In the genomic region with DNA sequence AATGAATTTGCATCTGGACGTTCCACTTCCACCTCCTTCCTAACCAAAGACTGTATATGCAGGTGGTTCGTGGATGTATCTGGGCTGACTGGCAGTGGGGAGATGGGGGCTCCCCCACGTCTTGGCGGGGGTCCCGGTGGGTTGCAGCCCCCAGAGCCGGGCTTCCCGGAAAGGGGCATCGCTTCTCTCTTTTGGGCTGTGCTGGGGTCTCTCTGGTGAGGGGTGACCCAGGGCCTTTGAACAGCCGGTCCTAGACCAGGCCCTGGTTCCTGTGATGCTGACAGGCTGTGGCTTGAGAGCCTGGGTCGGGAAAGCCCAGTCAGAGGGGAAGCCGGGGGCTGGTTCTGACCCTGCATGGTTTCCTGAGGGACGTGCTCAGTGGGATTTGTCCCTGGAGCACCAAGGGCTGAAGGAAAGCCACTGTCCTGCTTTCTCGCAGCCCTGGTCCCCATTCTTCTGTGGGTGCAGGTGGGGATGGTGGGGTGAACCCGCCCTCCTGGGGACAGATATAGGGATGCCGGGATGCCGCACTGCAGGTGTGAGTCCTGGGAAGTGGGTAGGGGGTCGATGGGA, we compare ENCODE assay signal across 25 cellular contexts.
"Had no signal": no experiment of that assay in that cellular context is flagged by ENCODE, and none has a peak within 500 bp of the region (broad histone marks: within the 10 kb centered on the region; RNA-seq: fewer than 3 reads in every experiment).

No MANE protein-coding gene starts in this region.

- H3K27ac ChIP-seq: brain microvascular endothelial cell, colonic mucosa, lower lobe of right lung, pancreas, psoas muscle, right atrium auricular region, transverse colon, WERI-Rb-1 had no signal

- H3K4me3 Mint-ChIP-seq: activated CD4-positive, alpha-beta T cell treated with anti-CD3 and anti-CD28 coated beads, Interleukin-2, amount 10 ng/mL, durations not matched to agents 7 days and 5 days; activated CD8-positive, alpha-beta T cell treated with anti-CD3 and anti-CD28 coated beads, Interleukin-2, amount 10 ng/mL, durations not matched to agents 7 days and 5 days; activated naive CD4-positive, alpha-beta T cell treated with anti-CD3 and anti-CD28 coated beads, Interleukin-2, amount 50 U/mL, for 24 hours; endodermal cell; naive thymus-derived CD8-positive, alpha-beta T cell; stimulated activated naive CD8-positive, alpha-beta T cell treated with anti-CD3 and anti-CD28 coated beads, Interleukin-15, Interleukin-2, amounts not matched to agents 100 ng/mL and 50 ng/mL, for 24 hours; T-helper 2 cell treated with Interferon-gamma antibody and Interleukin-4, amounts not matched to agents 5 μg/mL and 100 μg/mL, for 36 hours had no signal

- H3K4me1 ChIP-seq: colonic mucosa had no signal

- H3K9me3 Mint-ChIP-seq: activated CD4-positive, alpha-beta T cell treated with anti-CD3 and anti-CD28 coated beads, Interleukin-2, amount 10 ng/mL, durations not matched to agents 7 days and 5 days; activated naive CD4-positive, alpha-beta T cell treated with anti-CD3 and anti-CD28 coated beads, Interleukin-2, amount 50 U/mL, for 24 hours; endodermal cell; naive thymus-derived CD8-positive, alpha-beta T cell; stimulated activated naive CD8-positive, alpha-beta T cell treated with anti-CD3 and anti-CD28 coated beads, Interleukin-15, Interleukin-2, amounts not matched to agents 100 ng/mL and 50 ng/mL, for 24 hours; T-helper 2 cell treated with Interferon-gamma antibody and Interleukin-4, amounts not matched to agents 5 μg/mL and 100 μg/mL, for 36 hours had no signal

- H3K27me3 Mint-ChIP-seq: activated CD4-positive, alpha-beta T cell treated with anti-CD3 and anti-CD28 coated beads, Interleukin-2, amount 10 ng/mL, durations not matched to agents 7 days and 5 days; activated naive CD4-positive, alpha-beta T cell treated with anti-CD3 and anti-CD28 coated beads, Interleukin-2, amount 50 U/mL, for 24 hours; stimulated activated naive CD8-positive, alpha-beta T cell treated with anti-CD3 and anti-CD28 coated beads, Interleukin-15, Interleukin-2, amounts not matched to agents 100 ng/mL and 50 ng/mL, for 24 hours had no signal

- H3K36me3 Mint-ChIP-seq: activated naive CD4-positive, alpha-beta T cell treated with anti-CD3 and anti-CD28 coated beads, Interleukin-2, amount 50 U/mL, for 24 hours; naive thymus-derived CD8-positive, alpha-beta T cell had no signal

- H3K27ac Mint-ChIP-seq: activated CD4-positive, alpha-beta T cell treated with anti-CD3 and anti-CD28 coated beads, Interleukin-2, amount 10 ng/mL, durations not matched to agents 7 days and 5 days; activated CD8-positive, alpha-beta T cell treated with anti-CD3 and anti-CD28 coated beads, Interleukin-2, amount 10 ng/mL, durations not matched to agents 7 days and 5 days; activated naive CD4-positive, alpha-beta T cell treated with anti-CD3 and anti-CD28 coated beads, Interleukin-2, amount 50 U/mL, for 24 hours; stimulated activated naive CD8-positive, alpha-beta T cell treated with anti-CD3 and anti-CD28 coated beads, Interleukin-15, Interleukin-2, amounts not matched to agents 100 ng/mL and 50 ng/mL, for 24 hours; T-helper 2 cell treated with Interferon-gamma antibody and Interleukin-4, amounts not matched to agents 5 μg/mL and 100 μg/mL, for 36 hours had no signal

- H3K4me3 ChIP-seq: colonic mucosa, esophagus squamous epithelium, gastroesophageal sphincter, lower lobe of right lung, pancreas, psoas muscle, right atrium auricular region, transverse colon had no signal

- H3K36me3 ChIP-seq: brain microvascular endothelial cell, colonic mucosa, esophagus squamous epithelium, gastroesophageal sphincter, lower lobe of right lung, pancreas, right atrium auricular region, transverse colon, WERI-Rb-1 had no signal

- H3K27me3 ChIP-seq: brain microvascular endothelial cell, colonic mucosa, esophagus squamous epithelium, gastroesophageal sphincter, pancreas, right atrium auricular region, transverse colon had no signal

- ATAC-seq: activated CD8-positive, alpha-beta T cell treated with anti-CD3 and anti-CD28 coated beads, Interleukin-2, amount 10 ng/mL, durations not matched to agents 7 days and 5 days; gastroesophageal sphincter; lower lobe of right lung; naive thymus-derived CD8-positive, alpha-beta T cell; pancreas; psoas muscle had no signal

- DNase-seq: activated CD4-positive, alpha-beta T cell treated with anti-CD3 and anti-CD28 coated beads, Interleukin-2, amount 10 ng/mL, durations not matched to agents 7 days and 5 days; activated CD4-positive, CD25-positive, alpha-beta regulatory T cell treated with anti-CD3 and anti-CD28 coated beads, Interleukin-2, amount 50 U/mL, for 72 hours; activated CD8-positive, alpha-beta T cell treated with anti-CD3 and anti-CD28 coated beads, Interleukin-2, amount 10 ng/mL, durations not matched to agents 7 days and 5 days; activated gamma-delta T cell treated with Interleukin-2 at 50 U/mL for 16 hours; anterior cingulate cortex; brain microvascular endothelial cell; central memory CD4-positive, alpha-beta T cell; colonic mucosa; endodermal cell; esophagus squamous epithelium; head of caudate nucleus; hypothalamus; lower lobe of right lung; naive thymus-derived CD8-positive, alpha-beta T cell; psoas muscle; stimulated activated CD4-positive, alpha-beta T cell treated with anti-CD3 and anti-CD28 coated beads, Interleukin-1b, Interleukin-23, amount 100 ng/mL, for 48 hours; substantia nigra; transverse colon; WERI-Rb-1 had no signal

- H3K9me3 ChIP-seq: colonic mucosa, esophagus squamous epithelium, gastroesophageal sphincter, lower lobe of right lung, pancreas, psoas muscle, right atrium auricular region, transverse colon had no signal
